ENCODE assay signal across 8 cellular contexts in genomic region chr17:60135160-60135950, GRCh38. TPM values are rescaled to one million over a fixed set of nuclear protein-coding genes. Genes with fewer than 3 reads are reported as not detected.
DNase-seq lines count a peak whose midpoint lies in the region; ATAC-seq and TF ChIP-seq lines count a peak whose summit lies in the region.

No MANE protein-coding gene starts in this region.

- peaks cover 4 to 5% of the 10 kb centered on the region in 2 donors for H3K36me3 Mint-ChIP-seq in CD4-positive, alpha-beta memory T cell
- peaks cover 6% of the 10 kb centered on the region for H3K36me3 Mint-ChIP-seq in activated T-cell treated with anti-CD3 and anti-CD28 coated beads, Interleukin-2, amount 50 U/mL, for 4 hours (ENCODE audit: insufficient read depth)

- H3K4me1 ChIP-seq in CD4-positive, alpha-beta memory T cell (ENCODE audit: insufficient read depth, low read length): peaks cover 28% of the 10 kb centered on the region
- H3K4me1 ChIP-seq in OCI-LY3 (ENCODE audit: low read length): no peaks in the 10 kb centered on the region
- H3K4me1 ChIP-seq in muscle layer of duodenum (ENCODE audit: control insufficient read depth in 1 of 2, insufficient read depth in 2 of 2, low read length in 2 of 2): peaks cover 4 to 32% of the 10 kb centered on the region in 2 donors

- H2AFZ ChIP-seq in OCI-LY3 (ENCODE audit: low read depth, low read length): peak overlapping the region; percentile 72

- H3K4me3 Mint-ChIP-seq in CD4-positive, alpha-beta memory T cell: peak overlapping the region; percentile 94 to 98 (median 95)
- peak overlapping the region; percentile 88 for H3K4me3 Mint-ChIP-seq in activated T-cell treated with anti-CD3 and anti-CD28 coated beads, Interleukin-2, amount 50 U/mL, for 4 hours

- H3K4me2 ChIP-seq in OCI-LY3 (ENCODE audit: low read length): peak overlapping the region; percentile 67

- no peaks in the 10 kb centered on the region for H3K79me2 ChIP-seq in OCI-LY3 (ENCODE audit: low read length)

- H3K4me3 ChIP-seq in CD4-positive, alpha-beta memory T cell (ENCODE audit: low read length in 2 of 2): peak overlapping the region; percentile 33 to 80
- H3K4me3 ChIP-seq in OCI-LY3 (ENCODE audit: low read length) (peak overlapping the region; percentile 81), muscle layer of duodenum (ENCODE audit: low read depth in 1 of 2, low read length in 2 of 2) (peak overlapping the region; percentile 71 to 92)

- H3K9me3 Mint-ChIP-seq in CD4-positive, alpha-beta memory T cell: peaks cover 0 to 2% (median 0%) of the 10 kb centered on the region in 8 donors
- no peaks in the 10 kb centered on the region for H3K9me3 Mint-ChIP-seq in activated T-cell treated with anti-CD3 and anti-CD28 coated beads, Interleukin-2, amount 50 U/mL, for 4 hours

- DNase-seq in CD4-positive, alpha-beta memory T cell: peak; percentile 71 to 78 (median 75)
- DNase-seq in HPDE6-E6E7 (ENCODE audit: extremely low spot score): peak; percentile 95
- peak; percentile 68 for DNase-seq in activated T-cell treated with anti-CD3 and anti-CD28 coated beads, Interleukin-2, amount 50 U/mL, for 4 hours
- peak; percentile 58 for DNase-seq in stimulated activated CD8-positive, alpha-beta memory T cell treated with anti-CD3 and anti-CD28 coated beads, Interleukin-7, amount 100 ng/mL, for 24 hours (ENCODE audit: low read depth)

- peak overlapping the region; percentile 15 for H3K27ac ChIP-seq in CD4-positive, alpha-beta memory T cell (ENCODE audit: low read depth, low read length)
- H3K27ac ChIP-seq in OCI-LY3 (ENCODE audit: low read length): no peak overlapping the region
- peak overlapping the region; percentile 49 for H3K27ac ChIP-seq in muscle layer of duodenum (ENCODE audit: low read length)

- peaks cover 19 to 22% of the 10 kb centered on the region in 2 donors for H3K27me3 Mint-ChIP-seq in CD4-positive, alpha-beta memory T cell
- peaks cover 25% of the 10 kb centered on the region for H3K27me3 Mint-ChIP-seq in activated T-cell treated with anti-CD3 and anti-CD28 coated beads, Interleukin-2, amount 50 U/mL, for 4 hours (ENCODE audit: low read depth)

- CTCF ChIA-PET in CD4-positive, alpha-beta memory T cell (lab: Charles Lee; ENCODE audit: partially characterized antibody): no interaction called here

- no peak for TF ChIP-seq CTCF in OCI-LY3 (IDR thresholded peaks at IDR 0.05; ENCODE audit: low read depth, low read length)

- POLR2A ChIA-PET in CD4-positive, alpha-beta memory T cell (lab: Charles Lee; ENCODE audit: partially characterized antibody): no interaction called here

- H4K20me1 ChIP-seq in OCI-LY3 (ENCODE audit: insufficient read depth, low read length): no peaks in the 10 kb centered on the region

- intact Hi-C loops in CD4-positive, alpha-beta memory T cell (cut with micrococcal nuclease): no loop called here

- peak overlapping the region; percentile 48 for H3K9ac ChIP-seq in OCI-LY3 (ENCODE audit: low read length)

- ATAC-seq in GM19438 (IDR thresholded peaks at IDR 0.05; ENCODE audit: low read depth, unreplicated experiment) (peak; percentile 89), esophagus mucosa (peak; percentile 92)
- ATAC-seq in activated T-cell treated with anti-CD3 and anti-CD28 coated beads, Interleukin-2, amount 50 U/mL, for 4 hours: peak; percentile 96 to 98

- H3K27ac Mint-ChIP-seq in CD4-positive, alpha-beta memory T cell: peak overlapping the region; percentile 71 to 90 (median 77)

- peaks cover 18 to 50% (median 34%) of the 10 kb centered on the region in 4 donors for H3K4me1 Mint-ChIP-seq in CD4-positive, alpha-beta memory T cell
- H3K4me1 Mint-ChIP-seq in activated T-cell treated with anti-CD3 and anti-CD28 coated beads, Interleukin-2, amount 50 U/mL, for 4 hours (ENCODE audit: low read depth): peaks cover 29% of the 10 kb centered on the region

- H3K36me3 ChIP-seq in CD4-positive, alpha-beta memory T cell (ENCODE audit: insufficient read depth, low read length): no peaks in the 10 kb centered on the region
- H3K36me3 ChIP-seq in OCI-LY3 (replicated peaks; ENCODE audit: low read depth, low read length) (no peaks in the 10 kb centered on the region), muscle layer of duodenum (ENCODE audit: control insufficient read depth in 1 of 2, insufficient read depth in 2 of 2, low read length in 2 of 2) (peaks cover 3 to 4% of the 10 kb centered on the region in 2 donors)

- H3K9me3 ChIP-seq in CD4-positive, alpha-beta memory T cell (ENCODE audit: control insufficient read depth in 1 of 2, low read length in 2 of 2): no peaks in the 10 kb centered on the region
- H3K9me3 ChIP-seq in OCI-LY3 (ENCODE audit: insufficient read depth, low read length): no peaks in the 10 kb centered on the region
- H3K9me3 ChIP-seq in muscle layer of duodenum (ENCODE audit: control insufficient read depth in 1 of 2, low read length in 2 of 2): no peaks in the 10 kb centered on the region

- peaks cover 18% of the 10 kb centered on the region for H3K27me3 ChIP-seq in CD4-positive, alpha-beta memory T cell (ENCODE audit: insufficient read depth, low read length)
- H3K27me3 ChIP-seq in OCI-LY3 (ENCODE audit: low read depth, low read length) (peaks cover 3% of the 10 kb centered on the region; the same call in 1 of the 2 replicates), muscle layer of duodenum (ENCODE audit: low read depth, low read length) (peaks cover 23% of the 10 kb centered on the region)

RNA-seq across cellular contexts. Expression of gene CA4, which starts 14.4 kb away (rescaled TPM):
- total RNA-seq in CD4-positive, alpha-beta memory T cell: not detected
- not detected for polyA plus RNA-seq in CD4-positive, alpha-beta memory T cell
- not detected for total RNA-seq in activated T-cell treated with anti-CD3 and anti-CD28 coated beads, Interleukin-2, amount 50 U/mL, for 4 hours
- total RNA-seq in esophagus mucosa: 0.36 TPM

RNA-seq across cellular contexts. Expression of gene HEATR6, which starts 56.6 kb away (rescaled TPM):
- total RNA-seq in CD4-positive, alpha-beta memory T cell: 10 to 100 TPM; 18.7 to 23.5 TPM
- 10 to 100 TPM; 10.5 to 16.5 TPM for polyA plus RNA-seq in CD4-positive, alpha-beta memory T cell
- total RNA-seq in activated T-cell treated with anti-CD3 and anti-CD28 coated beads, Interleukin-2, amount 50 U/mL, for 4 hours: 10 to 100 TPM; 21.7 to 30.1 (median 22.5) TPM
- 8.2 TPM for total RNA-seq in esophagus mucosa
